Comparison of ENCODE assay signal across 10 cellular contexts in genomic region chr12:89873745-89874144, GRCh38.
DNase-seq lines count a peak whose midpoint lies in the region; ATAC-seq, FAIRE-seq and TF ChIP-seq lines count a peak whose summit lies in the region.
"Had no signal": no experiment of that assay in that cellular context is flagged by ENCODE, and none has a peak within 500 bp of the region (broad histone marks: within the 10 kb centered on the region; RNA-seq: fewer than 3 reads in every experiment).

No MANE protein-coding gene starts in this region.

- peaks cover 15% of the 10 kb centered on the region for H3K36me3 Mint-ChIP-seq in nephron progenitor cell (ENCODE audit: low read depth)

- ATAC-seq in HG02840 (IDR thresholded peaks at IDR 0.05; ENCODE audit: low FRiP score, unreplicated experiment): peak; percentile 47
- ATAC-seq in HG02588 (IDR thresholded peaks at IDR 0.05; ENCODE audit: unreplicated experiment): no peak
- ATAC-seq in HG03469 (IDR thresholded peaks at IDR 0.05; ENCODE audit: unreplicated experiment): no peak

- DNase-seq in GM12892 (ENCODE audit: insufficient read length) (no peak), astrocyte of the hippocampus (ENCODE audit: low read depth, low spot score) (peak; percentile 26), nephron progenitor cell (no peak), OCI-M2 (lab: John Stamatoyannopoulos, UW; ENCODE audit: unreplicated experiment) (no peak)
- no peak for DNase-seq in effector CD8-positive, alpha-beta T cell (lab: John Stamatoyannopoulos, UW)
- DNase-seq: activated naive CD4-positive, alpha-beta T cell treated with anti-CD3 and anti-CD28 coated beads, Interleukin-2, amount 50 U/mL, for 16 hours; effector memory CD4-positive, alpha-beta T cell had no signal

- TF ChIP-seq POLR2A in GM12892 (IDR thresholded peaks at IDR 0.05; ENCODE audit: low read depth, low read length): no peak

- H3K4me1 Mint-ChIP-seq in nephron progenitor cell: peaks cover 15% of the 10 kb centered on the region

- peaks cover 24% of the 10 kb centered on the region for H3K9me3 Mint-ChIP-seq in nephron progenitor cell

- peak overlapping the region; percentile 77 for H3K27ac Mint-ChIP-seq in nephron progenitor cell

- H3K4me3 Mint-ChIP-seq in nephron progenitor cell: no peak overlapping the region

- peak; percentile 61 for FAIRE-seq in GM12892 (lab: Jason Lieb, UNC)

- H3K27me3 Mint-ChIP-seq in nephron progenitor cell (ENCODE audit: low read depth, poor library complexity): no peaks in the 10 kb centered on the region

- TF ChIP-seq CTCF in nephron progenitor cell (IDR thresholded peaks at IDR 0.05): no peak
